In the genomic region with DNA sequence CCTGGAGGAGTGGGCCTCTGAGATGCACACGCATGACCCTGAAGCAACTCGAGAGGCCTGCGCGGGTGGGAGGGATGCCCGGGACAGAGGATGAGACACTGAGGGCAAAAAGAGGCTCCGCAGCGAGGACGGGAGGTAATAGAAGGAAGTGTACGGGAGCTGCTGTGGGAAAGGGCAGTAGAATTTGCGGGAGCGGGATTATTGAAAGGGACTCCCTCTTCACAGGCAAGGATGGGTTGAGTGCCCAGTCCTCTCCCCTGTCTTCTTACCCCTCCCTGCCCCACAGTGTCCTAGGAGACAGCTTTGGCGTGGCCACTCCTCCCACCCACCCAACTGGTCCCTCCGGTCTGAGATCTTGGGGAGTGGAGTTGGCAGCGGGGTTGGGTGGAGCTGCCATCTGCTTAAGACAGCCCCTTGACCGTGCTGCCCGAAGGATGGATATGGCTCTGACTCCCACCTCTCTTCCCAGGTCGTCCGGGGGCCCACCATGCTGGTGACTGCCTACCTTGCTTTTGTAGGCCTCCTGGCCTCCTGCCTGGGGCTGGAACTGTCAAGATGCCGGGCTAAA, we compare ENCODE assay signal across 1 cellular context.
TF ChIP-seq lines count a peak whose summit lies in the region.

No MANE protein-coding gene starts in this region.

TF ChIP-seq in endothelial cell of umbilical vein, 7 proteins besides CTCF, POLR2A, EP300 and RAD21:
- TF ChIP-seq EZH2 (IDR thresholded peaks at IDR 0.05; ENCODE audit: borderline replicate concordance, low read depth, low read length, severe bottlenecking) (no peak), MYC (IDR thresholded peaks at IDR 0.05; ENCODE audit: low read depth, low read length) (no peak), FOS (IDR thresholded peaks at IDR 0.05; ENCODE audit: borderline replicate concordance, insufficient read depth, low read length) (no peak), JUN (IDR thresholded peaks at IDR 0.05; ENCODE audit: borderline replicate concordance, insufficient read depth, insufficient read length, low read depth) (no peak), GATA2 (IDR thresholded peaks at IDR 0.05; ENCODE audit: insufficient read depth, insufficient read length, low read depth, low read length) (no peak), POLR2AphosphoS5 (IDR thresholded peaks at IDR 0.05; ENCODE audit: insufficient read depth, low read depth, low read length) (no peak)
- TF ChIP-seq, protein P1, sequence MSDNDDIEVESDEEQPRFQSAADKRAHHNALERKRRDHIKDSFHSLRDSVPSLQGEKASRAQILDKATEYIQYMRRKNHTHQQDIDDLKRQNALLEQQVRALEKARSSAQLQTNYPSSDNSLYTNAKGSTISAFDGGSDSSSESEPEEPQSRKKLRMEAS (IDR thresholded peaks at IDR 0.05; ENCODE audit: insufficient read depth, insufficient read length): no peak
